ENCODE assay signal across 9 cellular contexts in genomic region chr16:23803591-23804123, GRCh38. TPM values are rescaled to one million over a fixed set of nuclear protein-coding genes. Genes with fewer than 3 reads are reported as not detected.
DNase-seq lines count a peak whose midpoint lies in the region; ATAC-seq and TF ChIP-seq lines count a peak whose summit lies in the region.
"Had no signal": no experiment of that assay in that cellular context is flagged by ENCODE, and none has a peak within 500 bp of the region (broad histone marks: within the 10 kb centered on the region; RNA-seq: fewer than 3 reads in every experiment).

No MANE protein-coding gene starts in this region.

- H3K36me3 ChIP-seq in WERI-Rb-1 = no peaks in the 10 kb centered on the region
- H3K36me3 ChIP-seq: tibial artery had no signal

- no peak overlapping the region for H3K4me3 ChIP-seq in WERI-Rb-1 (ENCODE audit: low read depth, low read length)
- H3K4me3 ChIP-seq: tibial artery had no signal

- H3K27ac ChIP-seq in WERI-Rb-1 = no peak overlapping the region
- H3K27ac ChIP-seq: tibial artery had no signal

- peaks cover 2% of the 10 kb centered on the region for H3K27me3 ChIP-seq in WERI-Rb-1 (ENCODE audit: insufficient read depth, low read depth, severe bottlenecking)

- ATAC-seq in GM19351 (IDR thresholded peaks at IDR 0.05; ENCODE audit: unreplicated experiment) (peak; percentile 87), left lobe of liver (peak; percentile 75), HG03457 (IDR thresholded peaks at IDR 0.05; ENCODE audit: unreplicated experiment) (no peak)

- no peaks in the 10 kb centered on the region for H3K9me3 ChIP-seq in WERI-Rb-1 (ENCODE audit: severe bottlenecking)
- H3K9me3 ChIP-seq: tibial artery had no signal

- DNase-seq in Ammon's horn (ENCODE audit: low spot score) (peak; percentile 77), LoVo (ENCODE audit: low spot score) (peak; percentile 38), WERI-Rb-1 (peak; percentile 79), T47D (ENCODE audit: low read depth in 1 of 2, low spot score in 1 of 2) (peak; percentile 16 to 52), left lobe of liver (ENCODE audit: low spot score) (peak; percentile 48)
- DNase-seq in stimulated activated CD8-positive, alpha-beta memory T cell treated with anti-CD3 and anti-CD28 coated beads, Interleukin-12 subunit alpha, Interleukin-12 subunit beta, amount 100 ng/mL, for 24 hours (ENCODE audit: extremely low read depth) = peak; percentile 40

- in situ Hi-C loops in T47D (cut with HindIII; ENCODE audit: low pct_unique_long_range_greater_than_20kb, low sequenced_read_pairs) = no loop called here

- peak; percentile 86 for TF ChIP-seq CTCF in WERI-Rb-1 (IDR thresholded peaks at IDR 0.05; ENCODE audit: low read depth, low read length)

RNA-seq across cellular contexts. Expression of gene PRKCB, which starts 32.1 kb away (rescaled TPM):
- 3.3 TPM for total RNA-seq in left lobe of liver

RNA-seq across cellular contexts. Expression of gene CHP2, which starts 48.8 kb away (rescaled TPM):
- not detected for total RNA-seq in left lobe of liver
